8 cellular contexts compared by ENCODE assay signal in the genomic region with DNA sequence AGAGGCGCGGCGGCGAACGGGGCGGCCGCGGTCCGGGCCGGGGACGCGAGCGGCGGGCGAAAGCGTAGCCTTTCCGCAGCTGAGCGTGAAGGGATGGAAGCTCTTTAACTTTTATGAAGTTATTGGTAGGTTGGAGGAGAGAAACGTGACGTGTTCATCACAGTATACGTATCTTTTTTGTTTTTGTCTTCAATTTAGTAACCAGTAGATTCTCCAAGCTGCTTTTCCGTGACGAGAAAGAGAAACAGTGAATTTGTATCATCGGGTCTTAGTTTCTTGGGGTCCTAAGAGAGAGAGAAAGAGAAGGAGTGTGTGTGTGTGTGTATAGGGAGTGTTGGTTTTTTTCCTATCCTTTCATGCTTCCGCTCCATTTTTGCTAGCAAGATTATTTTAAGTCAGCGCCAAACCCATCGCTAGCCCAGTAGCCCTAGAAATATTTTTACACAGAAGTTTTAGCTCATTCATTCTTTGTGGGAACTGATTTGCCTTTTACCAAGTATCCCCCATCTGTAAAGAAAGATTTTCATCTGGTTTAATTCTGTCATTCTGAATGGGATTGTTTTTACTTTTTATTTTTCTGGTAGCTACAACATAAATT. TPM values are rescaled to one million over a fixed set of nuclear protein-coding genes. Genes with fewer than 3 reads are reported as not detected.
DNase-seq lines count a peak whose midpoint lies in the region; ATAC-seq and TF ChIP-seq lines count a peak whose summit lies in the region.

No MANE protein-coding gene starts in this region.

- in situ Hi-C loops in GM13977 (cut with MboI; ENCODE audit: low pct_unique_long_range_greater_than_20kb, low sequenced_read_pairs, unreplicated experiment) (no loop called here), Panc1 (cut with HindIII; ENCODE audit: low pct_unique_long_range_greater_than_20kb, low sequenced_read_pairs) (no loop called here)

- DNase-seq in GM13977 (ENCODE audit: low spot score) = peak; percentile 24
- DNase-seq in Panc1 (ENCODE audit: low read depth, low spot score) = no peak
- no peak for DNase-seq in esophagus squamous epithelium (lab: John Stamatoyannopoulos, UW)
- DNase-seq in retinal pigment epithelial cell (ENCODE audit: low read depth) = no peak
- no peak for DNase-seq in NK-92 (lab: John Stamatoyannopoulos, UW; ENCODE audit: unreplicated experiment)
- no peak for DNase-seq in head of caudate nucleus
- DNase-seq in NCI-H146 treated with DMSO at 0.1 percent for 48 hours (lab: John Stamatoyannopoulos, UW; ENCODE audit: unreplicated experiment) = no peak

- H3K36me3 ChIP-seq in Panc1 (ENCODE audit: control insufficient read depth, insufficient read depth, low read length) (peaks cover 3% of the 10 kb centered on the region; the same call in 1 of the 2 replicates), esophagus squamous epithelium (peaks cover 6 to 17% (median 7%) of the 10 kb centered on the region in 3 donors)

- intact Hi-C loops in Panc1 (cut with micrococcal nuclease; ENCODE audit: unreplicated experiment) (no loop called here), esophagus squamous epithelium (cut with DNase I) (no loop called here), head of caudate nucleus (cut with DNase I) (loop anchor here (5.0 kb wide), 1 partner anchor 131 kb away; a partner anchor contains a TSS)

- no peak; the same call in 1 of the 2 replicates for ATAC-seq in Panc1
- no peak for ATAC-seq in HG03025 (IDR thresholded peaks at IDR 0.05; ENCODE audit: low FRiP score, unreplicated experiment)

- BruUV-seq in Panc1 (replicated peaks; lab: Mats Ljungman, UMichigan) = no TSS peak

- 1% methylated on average over 9 to 26 of the region's 27 CpGs for WGBS in esophagus squamous epithelium, 2 donors

- H3K4me3 ChIP-seq in Panc1 (ENCODE audit: low read depth in 2 of 2, low read length in 2 of 2) (peak overlapping the region; percentile 65 to 82), esophagus squamous epithelium (peak overlapping the region; percentile 72 to 99 (median 86)), retinal pigment epithelial cell (ENCODE audit: low read length) (peak overlapping the region; percentile 84)

- H3K27ac ChIP-seq in Panc1 (ENCODE audit: low read length) = peak overlapping the region; percentile 68
- H3K27ac ChIP-seq in esophagus squamous epithelium = peak overlapping the region; percentile 95 to 100 (median 100)

- peaks cover 11% of the 10 kb centered on the region for H3K4me1 ChIP-seq in Panc1 (ENCODE audit: control insufficient read depth, insufficient read depth, low read length)
- peaks cover 18 to 74% (median 39%) of the 10 kb centered on the region in 3 donors for H3K4me1 ChIP-seq in esophagus squamous epithelium

- no peak for TF ChIP-seq CTCF in GM13977 (IDR thresholded peaks at IDR 0.05; ENCODE audit: extremely low read depth, insufficient read depth, missing control alignments)
- TF ChIP-seq CTCF in Panc1 (IDR thresholded peaks at IDR 0.05) = no peak
- TF ChIP-seq CTCF in esophagus squamous epithelium (IDR thresholded peaks at IDR 0.05) = no peak
- TF ChIP-seq CTCF in retinal pigment epithelial cell (conservative IDR thresholded peaks at IDR 0.05; ENCODE audit: low read depth, low read length) = no peak

- H3K9me3 ChIP-seq in Panc1 (ENCODE audit: control insufficient read depth, insufficient read depth, low read depth, low read length) (peaks cover 5% of the 10 kb centered on the region; the same call in 1 of the 2 replicates), esophagus squamous epithelium (no peaks in the 10 kb centered on the region)

- CTCF ChIA-PET in Panc1 (lab: Charles Lee) = no interaction called here

- no peaks in the 10 kb centered on the region for H3K27me3 ChIP-seq in Panc1 (ENCODE audit: control insufficient read depth, insufficient read depth, low read length)
- H3K27me3 ChIP-seq in esophagus squamous epithelium = no peaks in the 10 kb centered on the region

- POLR2A ChIA-PET in Panc1 (lab: Charles Lee) = interaction anchor here (1.1 kb wide), 1 partner anchor 550 kb away, joined by 7 read pairs; no protein-coding TSS in a partner anchor

- no peak for TF ChIP-seq POLR2A in esophagus squamous epithelium (IDR thresholded peaks at IDR 0.05)

RNA-seq across cellular contexts. Expression of a gene that starts 0.7 kb away (rescaled TPM):
- 84.2 TPM for total RNA-seq in Panc1 (2021; ENCODE audit: unreplicated experiment)
- 106 TPM for polyA plus RNA-seq in Panc1 (2012; ENCODE audit: insufficient read length)
- total RNA-seq in esophagus squamous epithelium = 10 to 100 TPM; 33.0 to 60.9 (median 45.6) TPM

RNA-seq across cellular contexts. Expression of a gene that starts 1.2 kb away (rescaled TPM):
- total RNA-seq in Panc1 (2021; ENCODE audit: unreplicated experiment) = 77.9 TPM
- 127 TPM for polyA plus RNA-seq in Panc1 (2012; ENCODE audit: insufficient read length)
- total RNA-seq in esophagus squamous epithelium = 10 to 100 TPM; 40.7 to 53.2 (median 46.4) TPM

RNA-seq across cellular contexts. Expression of a gene that starts 48.5 kb away (rescaled TPM):
- total RNA-seq in Panc1 (2021; ENCODE audit: unreplicated experiment) (122 TPM), esophagus squamous epithelium (10 to 100 TPM; 14.6 to 40.3 (median 21.9) TPM)
- polyA plus RNA-seq in Panc1 (2012; ENCODE audit: insufficient read length) = 60.0 TPM
